8 cellular contexts compared by ENCODE assay signal in the genomic region with DNA sequence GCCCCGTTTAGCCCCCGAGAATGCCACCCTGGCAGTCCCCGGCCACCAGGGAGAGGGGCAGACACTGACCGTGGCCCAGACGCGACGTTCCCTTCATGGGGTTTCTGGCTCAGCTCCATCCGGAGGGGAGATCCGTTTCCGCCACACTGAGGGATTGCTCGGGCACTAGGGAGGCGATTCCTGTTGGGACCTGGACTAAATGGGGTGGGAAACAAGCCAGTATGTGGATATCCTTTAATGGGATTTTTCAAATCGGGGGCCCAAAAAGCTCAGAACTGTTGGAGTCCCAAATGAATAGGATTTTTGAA. TPM values are rescaled to one million over a fixed set of nuclear protein-coding genes. Genes with fewer than 3 reads are reported as not detected.
DNase-seq lines count a peak whose midpoint lies in the region; ATAC-seq and TF ChIP-seq lines count a peak whose summit lies in the region.
"Not testable (repeated sequence)": the region's sequence is repeated elsewhere in the genome, so short reads cannot be mapped to it uniquely, and the experiment has no call there.

No MANE protein-coding gene starts in this region.

- not testable (repeated sequence) for H4K91ac ChIP-seq in IMR-90 (ENCODE audit: insufficient read depth, low read depth, low read length); trophoblast cell (ENCODE audit: low read depth, low read length)

- CTCF ChIA-PET in IMR-90 (lab: Yijun Ruan, JAX) = not testable (repeated sequence)

- H3K4me1 ChIP-seq in IMR-90 (ENCODE audit: control insufficient read depth, insufficient read depth, low read length); body of pancreas; trophoblast cell (ENCODE audit: control insufficient read depth in 1 of 2, insufficient read depth in 2 of 2, low read length in 2 of 2); upper lobe of right lung: not testable (repeated sequence)

- H4K12ac ChIP-seq in trophoblast cell (ENCODE audit: low read depth, low read length) = not testable (repeated sequence)

- in situ Hi-C loops in IMR-90 (cut with MboI; ENCODE audit: low sequenced_read_pairs) = not testable (repeated sequence)

- not testable (repeated sequence) for H3K36me3 ChIP-seq in GM06990 (ENCODE audit: control insufficient read depth, insufficient read depth, low read length); IMR-90 (ENCODE audit: control insufficient read depth, insufficient read depth, low read length); body of pancreas (replicated peaks in 1 of 2; ENCODE audit: insufficient read depth in 1 of 2, low read depth in 2 of 2); trophoblast cell (ENCODE audit: control insufficient read depth in 1 of 2, insufficient read depth in 2 of 2, low read length in 2 of 2); upper lobe of right lung

- H3K9me1 ChIP-seq in IMR-90 (ENCODE audit: insufficient read depth, low read length) = not testable (repeated sequence)

- not testable (repeated sequence) for H2BK15ac ChIP-seq in IMR-90 (ENCODE audit: low read depth, low read length)

- ATAC-seq in IMR-90 (ENCODE audit: low read depth) = peak; percentile 32
- ATAC-seq in body of pancreas = peak; percentile 4
- not testable (repeated sequence) for ATAC-seq in upper lobe of right lung

- POLR2A ChIA-PET in IMR-90 (lab: Charles Lee; ENCODE audit: unreplicated experiment) = not testable (repeated sequence)

- H2BK120ac ChIP-seq in IMR-90 (ENCODE audit: low read depth, low read length); trophoblast cell (ENCODE audit: insufficient read depth, low read length, poor library complexity): not testable (repeated sequence)

- H2AK9ac ChIP-seq in IMR-90 (replicated peaks; ENCODE audit: low read depth, low read length, poor library complexity) = not testable (repeated sequence)

- not testable (repeated sequence) for H3K36me3 Mint-ChIP-seq in activated CD4-positive, alpha-beta T cell treated with anti-CD3 and anti-CD28 coated beads, Interleukin-2, amount 10 ng/mL, durations not matched to agents 24 days and 14 days (ENCODE audit: low read depth)

- H3K27me3 Mint-ChIP-seq in activated CD4-positive, alpha-beta T cell treated with anti-CD3 and anti-CD28 coated beads, Interleukin-2, amount 10 ng/mL, durations not matched to agents 24 days and 14 days = not testable (repeated sequence)

- H2BK12ac ChIP-seq in trophoblast cell (ENCODE audit: low read length) = not testable (repeated sequence)

- not testable (repeated sequence) for H3K79me2 ChIP-seq in trophoblast cell (ENCODE audit: control insufficient read depth, insufficient read depth, low read length, poor library complexity)

- H3K23ac ChIP-seq in IMR-90 (ENCODE audit: low read depth, low read length); trophoblast cell (ENCODE audit: low read length): not testable (repeated sequence)

- not testable (repeated sequence) for H4K20me1 ChIP-seq in IMR-90 (ENCODE audit: insufficient read depth, low read length)

- 0 out of 4 replicates have a peak overlapping the region, but pooled peaks of 1 of the 2 experiments have one; percentile 33 for H4K8ac ChIP-seq in IMR-90 (ENCODE audit: low read depth in 2 of 2, low read length in 2 of 2)
- not testable (repeated sequence) for H4K8ac ChIP-seq in trophoblast cell (ENCODE audit: low read depth, low read length)

- not testable (repeated sequence) for TF ChIP-seq POLR2A in IMR-90 (IDR thresholded peaks at IDR 0.05; ENCODE audit: low read depth, low read length); body of pancreas (IDR thresholded peaks at IDR 0.05); lower leg skin (IDR thresholded peaks at IDR 0.05)

- H3K27ac ChIP-seq in IMR-90 (ENCODE audit: insufficient read depth, low read length); trophoblast cell (ENCODE audit: low read depth, low read length): not testable (repeated sequence)
- H3K27ac ChIP-seq in body of pancreas (peak overlapping the region in 1 of 4 donors; percentile 81), upper lobe of right lung (peak overlapping the region; percentile 85)

- H3K4me2 ChIP-seq in IMR-90 (ENCODE audit: low read depth, low read length) = peak overlapping the region; percentile 80
- peak overlapping the region; percentile 50 for H3K4me2 ChIP-seq in trophoblast cell (ENCODE audit: low read length)

- not testable (repeated sequence) for H3K27ac Mint-ChIP-seq in activated CD4-positive, alpha-beta T cell treated with anti-CD3 and anti-CD28 coated beads, Interleukin-2, amount 10 ng/mL, durations not matched to agents 24 days and 14 days

- H3K9ac ChIP-seq in IMR-90 (ENCODE audit: low read depth, low read length) = peak overlapping the region; percentile 46; the same call in 1 of the 2 replicates
- H3K9ac ChIP-seq in trophoblast cell (ENCODE audit: low read length) = not testable (repeated sequence)

- not testable (repeated sequence) for TF ChIP-seq CTCF in GM06990 (IDR thresholded peaks at IDR 0.05; ENCODE audit: insufficient read depth, low read length, poor library complexity, severe bottlenecking); IMR-90 (conservative IDR thresholded peaks at IDR 0.05; ENCODE audit: low read depth, low read length); body of pancreas (IDR thresholded peaks at IDR 0.05); fibroblast of pulmonary artery (IDR thresholded peaks at IDR 0.05; ENCODE audit: low read length, missing control alignments); lower leg skin (IDR thresholded peaks at IDR 0.05); upper lobe of right lung (IDR thresholded peaks at IDR 0.05)

- H2AK5ac ChIP-seq in IMR-90 (ENCODE audit: low read depth, low read length); trophoblast cell (ENCODE audit: low read length): not testable (repeated sequence)

- dilution Hi-C loops in IMR-90 (cut with HindIII; ENCODE audit: low sequenced_read_pairs, unreplicated experiment) = not testable (repeated sequence)

- not testable (repeated sequence) for H2BK5ac ChIP-seq in IMR-90 (ENCODE audit: low read depth, low read length, poor library complexity, severe bottlenecking); trophoblast cell (ENCODE audit: low read depth, low read length, poor library complexity)

- not testable (repeated sequence) for H2BK20ac ChIP-seq in IMR-90 (ENCODE audit: low read depth, low read length)

- H3K79me1 ChIP-seq in IMR-90 (ENCODE audit: low read depth in 1 of 2, low read length in 2 of 2); trophoblast cell (ENCODE audit: low read length): not testable (repeated sequence)

- not testable (repeated sequence) for H4K5ac ChIP-seq in IMR-90 (ENCODE audit: low read depth, low read length)

- H3K4me3 ChIP-seq in GM06990 (replicated peaks; ENCODE audit: low read depth, low read length) (peak overlapping the region; percentile 84), IMR-90 (ENCODE audit: insufficient read depth, low read depth, low read length) (peak overlapping the region; percentile 86), body of pancreas (peak overlapping the region; percentile 56 to 99), fibroblast of pulmonary artery (replicated peaks; ENCODE audit: low read depth, low read length) (peak overlapping the region; percentile 67), lower leg skin (ENCODE audit: low read depth, poor library complexity, severe bottlenecking) (peak overlapping the region; percentile 69), trophoblast cell (ENCODE audit: low read depth, low read length) (peak overlapping the region; percentile 65), upper lobe of right lung (peak overlapping the region; percentile 72)

- WGBS in IMR-90 (ENCODE audit: extremely low coverage in 2 of 2, insufficient read length in 1 of 2), 2 experiments = no CpG with 5 or more reads among the region's 13 CpGs
- 0% methylated on average over 1 to 4 of the region's 13 CpGs for WGBS in body of pancreas, 2 donors
- 0 to 33% methylated on average over 1 of the region's 13 CpGs for WGBS in lower leg skin, 2 donors
- no CpG with 5 or more reads among the region's 13 CpGs for WGBS in trophoblast cell (ENCODE audit: extremely low coverage, insufficient coverage, insufficient read length)

- not testable (repeated sequence) for H3K18ac ChIP-seq in IMR-90 (ENCODE audit: low read depth, low read length); trophoblast cell (ENCODE audit: low read length)

- not testable (repeated sequence) for TF ChIP-seq RAD21 in IMR-90 (IDR thresholded peaks at IDR 0.05; ENCODE audit: low read length)

- not testable (repeated sequence) for BruUV-seq in IMR-90 (replicated peaks; lab: Mats Ljungman, UMichigan)

- not testable (repeated sequence) for H3K9me3 Mint-ChIP-seq in activated CD4-positive, alpha-beta T cell treated with anti-CD3 and anti-CD28 coated beads, Interleukin-2, amount 10 ng/mL, durations not matched to agents 24 days and 14 days

- not testable (repeated sequence) for H3K14ac ChIP-seq in IMR-90 (replicated peaks; ENCODE audit: low read depth, low read length); trophoblast cell (ENCODE audit: low read length)

- H3K56ac ChIP-seq in IMR-90 (ENCODE audit: extremely low read depth, insufficient read depth, low read length) = not testable (repeated sequence)

- not testable (repeated sequence) for H3K27me3 ChIP-seq in GM06990 (replicated peaks; ENCODE audit: control insufficient read depth, insufficient read depth, low read length); IMR-90 (ENCODE audit: control insufficient read depth, insufficient read depth, low read length); body of pancreas; trophoblast cell (ENCODE audit: insufficient read depth, low read length); upper lobe of right lung

- H3K4me1 Mint-ChIP-seq in activated CD4-positive, alpha-beta T cell treated with anti-CD3 and anti-CD28 coated beads, Interleukin-2, amount 10 ng/mL, durations not matched to agents 24 days and 14 days = not testable (repeated sequence)

- intact Hi-C loops in IMR-90 (cut with micrococcal nuclease) = loop anchor here (10.0 kb wide), 1 partner anchor 474 kb away; no protein-coding TSS in a partner anchor
- intact Hi-C loops in activated CD4-positive, alpha-beta T cell treated with anti-CD3 and anti-CD28 coated beads, Interleukin-2, amount 10 ng/mL, durations not matched to agents 24 days and 14 days (cut with micrococcal nuclease); body of pancreas (cut with DNase I); lower leg skin (cut with DNase I; ENCODE audit: low total_unique reads); upper lobe of right lung (cut with DNase I): not testable (repeated sequence)

- H3K4me3 Mint-ChIP-seq in activated CD4-positive, alpha-beta T cell treated with anti-CD3 and anti-CD28 coated beads, Interleukin-2, amount 10 ng/mL, durations not matched to agents 24 days and 14 days = peak overlapping the region; percentile 79

- not testable (repeated sequence) for H3K9me3 ChIP-seq in IMR-90 (ENCODE audit: control insufficient read depth, insufficient read depth, low read length); body of pancreas; trophoblast cell (ENCODE audit: insufficient read depth, low read depth, low read length); upper lobe of right lung

- H2AFZ ChIP-seq in IMR-90 (replicated peaks; ENCODE audit: low read length, poor library complexity); trophoblast cell (ENCODE audit: insufficient read depth, low read length, poor library complexity): not testable (repeated sequence)

- H3K4ac ChIP-seq in IMR-90 (ENCODE audit: low read depth, low read length); trophoblast cell (ENCODE audit: low read depth, low read length): not testable (repeated sequence)

- DNase-seq in GM06990 (ENCODE audit: extremely low read depth, insufficient read length); IMR-90; activated CD4-positive, alpha-beta T cell treated with anti-CD3 and anti-CD28 coated beads, Interleukin-2, amount 10 ng/mL, durations not matched to agents 24 days and 14 days; body of pancreas; fibroblast of pulmonary artery (ENCODE audit: low read depth); lower leg skin (ENCODE audit: low spot score in 2 of 2); trophoblast cell: not testable (repeated sequence)
- DNase-seq in upper lobe of right lung = peak; percentile 63

RNA-seq across cellular contexts. Expression of a gene that starts 0.6 kb away (rescaled TPM):
- total RNA-seq in IMR-90 (2012; rRNA removed) = 29.4 and 32.5 TPM in 2 replicates
- polyA plus RNA-seq in IMR-90 (2012; rRNA removed) = 18.9 and 22.6 TPM in 2 replicates
- polyA plus RNA-seq in IMR-90 (2012; cell fraction: cytosol; rRNA removed) = 6.3 and 8.7 TPM in 2 replicates
- polyA plus RNA-seq in IMR-90 (2012; cell fraction: nucleus; rRNA removed; ENCODE audit: low replicate concordance) = 14.4 and 46.9 TPM in 2 replicates
- 20.9 and 28.7 TPM in 2 replicates for total RNA-seq in activated CD4-positive, alpha-beta T cell treated with anti-CD3 and anti-CD28 coated beads, Interleukin-2, amount 10 ng/mL, durations not matched to agents 24 days and 14 days
- 10 to 100 TPM; 16.3 to 36.6 TPM for total RNA-seq in body of pancreas
- 10 to 100 TPM; 30.9 to 38.1 (median 31.3) TPM for total RNA-seq in lower leg skin
- 19.1 and 19.3 TPM in 2 replicates for polyA plus RNA-seq in trophoblast cell (2013)
- total RNA-seq in upper lobe of right lung = 53.6 TPM
